In the genomic region with DNA sequence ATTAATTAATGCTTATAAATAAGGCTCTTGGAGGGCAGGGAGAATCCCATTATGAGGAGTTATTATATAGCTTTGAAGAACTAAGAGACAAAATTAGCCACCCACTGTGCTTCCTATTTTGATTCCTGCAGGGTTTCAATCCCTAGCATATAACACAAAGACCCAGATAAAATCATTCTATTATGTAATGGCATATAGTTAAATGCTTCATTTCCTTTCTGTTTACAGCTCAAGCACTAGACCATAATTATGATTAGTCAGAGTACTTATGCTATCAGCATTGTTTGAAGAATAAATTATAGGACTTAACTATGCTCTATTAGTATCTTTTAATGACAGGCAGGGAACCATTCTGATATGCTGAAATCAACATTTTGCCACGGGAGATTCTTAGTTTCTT, we compare ENCODE assay signal across 17 cellular contexts.
"Had no signal": no experiment of that assay in that cellular context is flagged by ENCODE, and none has a peak within 500 bp of the region (broad histone marks: within the 10 kb centered on the region; RNA-seq: fewer than 3 reads in every experiment).

No MANE protein-coding gene starts in this region.

- H3K4me3 ChIP-seq: body of pancreas, dorsolateral prefrontal cortex, lung had no signal

- H3K27ac ChIP-seq: body of pancreas, epithelial cell of prostate, neutrophil had no signal

- H3K27ac Mint-ChIP-seq: activated CD4-positive, alpha-beta T cell treated with anti-CD3 and anti-CD28 coated beads, Interleukin-2, amount 10 ng/mL, durations not matched to agents 24 days and 14 days; activated CD8-positive, alpha-beta T cell treated with anti-CD3 and anti-CD28 coated beads for 36 hours; activated T-helper 17 cell treated with anti-CD3 and anti-CD28 coated beads, Interleukin-2, amount 50 U/mL, for 72 hours; natural killer cell treated with Interleukin-12 subunit alpha and Interleukin-12 subunit beta and Interleukin-15 and Interleukin-18, amount 100 ng/mL, for 72 hours had no signal

- H3K4me3 Mint-ChIP-seq: activated CD4-positive, alpha-beta T cell treated with anti-CD3 and anti-CD28 coated beads, Interleukin-2, amount 10 ng/mL, durations not matched to agents 24 days and 14 days; activated CD8-positive, alpha-beta T cell treated with anti-CD3 and anti-CD28 coated beads for 36 hours; activated T-helper 17 cell treated with anti-CD3 and anti-CD28 coated beads, Interleukin-2, amount 50 U/mL, for 72 hours; natural killer cell treated with Interleukin-12 subunit alpha and Interleukin-12 subunit beta and Interleukin-15 and Interleukin-18, amount 100 ng/mL, for 72 hours had no signal

- H3K9me3 Mint-ChIP-seq: activated CD4-positive, alpha-beta T cell treated with anti-CD3 and anti-CD28 coated beads, Interleukin-2, amount 10 ng/mL, durations not matched to agents 24 days and 14 days; activated CD8-positive, alpha-beta T cell treated with anti-CD3 and anti-CD28 coated beads for 36 hours; activated T-helper 17 cell treated with anti-CD3 and anti-CD28 coated beads, Interleukin-2, amount 50 U/mL, for 72 hours; natural killer cell treated with Interleukin-12 subunit alpha and Interleukin-12 subunit beta and Interleukin-15 and Interleukin-18, amount 100 ng/mL, for 72 hours had no signal

- DNase-seq: activated CD4-positive, alpha-beta T cell treated with anti-CD3 and anti-CD28 coated beads, Interleukin-2, amount 10 ng/mL, durations not matched to agents 24 days and 14 days; activated CD8-positive, alpha-beta T cell treated with anti-CD3 and anti-CD28 coated beads for 36 hours; activated naive CD4-positive, alpha-beta T cell; activated T-cell treated with anti-CD3 and anti-CD28 coated beads, Interleukin-2, amount 50 U/mL, for 1 hour; body of pancreas; dorsolateral prefrontal cortex; foreskin fibroblast; hypothalamus; retina; stimulated activated CD8-positive, alpha-beta memory T cell treated with anti-CD3 and anti-CD28 coated beads, Interleukin-4, amount 100 ng/mL, for 48 hours; stimulated activated naive CD4-positive, alpha-beta T cell had no signal

- H3K36me3 ChIP-seq: neutrophil had no signal

- H3K4me1 ChIP-seq: body of pancreas had no signal

- H3K9me3 ChIP-seq: body of pancreas, neutrophil had no signal

- ATAC-seq: activated CD8-positive, alpha-beta T cell treated with anti-CD3 and anti-CD28 coated beads for 36 hours; activated T-helper 17 cell treated with anti-CD3 and anti-CD28 coated beads, Interleukin-2, amount 50 U/mL, for 72 hours; body of pancreas; left lobe of liver; natural killer cell treated with Interleukin-12 subunit alpha and Interleukin-12 subunit beta and Interleukin-15 and Interleukin-18, amount 100 ng/mL, for 72 hours had no signal

- H3K36me3 Mint-ChIP-seq: natural killer cell treated with Interleukin-12 subunit alpha and Interleukin-12 subunit beta and Interleukin-15 and Interleukin-18, amount 100 ng/mL, for 72 hours had no signal

- H3K27me3 ChIP-seq: body of pancreas, dorsolateral prefrontal cortex had no signal

- H3K27me3 Mint-ChIP-seq: activated CD4-positive, alpha-beta T cell treated with anti-CD3 and anti-CD28 coated beads, Interleukin-2, amount 10 ng/mL, durations not matched to agents 24 days and 14 days; activated CD8-positive, alpha-beta T cell treated with anti-CD3 and anti-CD28 coated beads for 36 hours; activated T-helper 17 cell treated with anti-CD3 and anti-CD28 coated beads, Interleukin-2, amount 50 U/mL, for 72 hours had no signal
